Comparison of ENCODE assay signal across 19 cellular contexts in genomic region chr9:98209530-98209929, GRCh38. TPM values are rescaled to one million over a fixed set of nuclear protein-coding genes. Genes with fewer than 3 reads are reported as not detected.
DNase-seq lines count a peak whose midpoint lies in the region; ATAC-seq and TF ChIP-seq lines count a peak whose summit lies in the region.
"Had no signal": no experiment of that assay in that cellular context is flagged by ENCODE, and none has a peak within 500 bp of the region (broad histone marks: within the 10 kb centered on the region; RNA-seq: fewer than 3 reads in every experiment).

No MANE protein-coding gene starts in this region.

- intact Hi-C loops in CD14-positive monocyte (cut with micrococcal nuclease) = loop anchor here (5.0 to 10.0 kb wide), 2 partner anchors 132 to 135 kb away; no protein-coding TSS in a partner anchor

- H3K79me2 ChIP-seq in osteoblast (ENCODE audit: insufficient read depth, low read length) = peaks cover 6% of the 10 kb centered on the region

- peaks cover 6% of the 10 kb centered on the region for H3K4me1 Mint-ChIP-seq in CD14-positive monocyte
- H3K4me1 Mint-ChIP-seq in T-helper 17 cell = peaks cover 2% of the 10 kb centered on the region
- H3K4me1 Mint-ChIP-seq in WTC11 = peaks cover 16% of the 10 kb centered on the region
- no peaks in the 10 kb centered on the region for H3K4me1 Mint-ChIP-seq in activated naive CD8-positive, alpha-beta T cell treated with anti-CD3 and anti-CD28 coated beads, Interleukin-2, amount 50 U/mL, for 24 hours

- H3K4me1 ChIP-seq in HEK293 (ENCODE audit: control insufficient read depth, insufficient read depth, low read length) (no peaks in the 10 kb centered on the region), osteoblast (ENCODE audit: insufficient read depth, low read length) (no peaks in the 10 kb centered on the region), mesenchymal stem cell (ENCODE audit: control insufficient read depth, insufficient read depth, low read depth, low read length) (peaks cover 6% of the 10 kb centered on the region)
- H3K4me1 ChIP-seq: BE2C, Caco-2 had no signal

- H3K36me3 Mint-ChIP-seq in CD14-positive monocyte (peaks cover 77 to 88% of the 10 kb centered on the region in 2 donors), T-helper 17 cell (ENCODE audit: low read depth) (no peaks in the 10 kb centered on the region), WTC11 (peaks cover 44% of the 10 kb centered on the region)
- H3K36me3 Mint-ChIP-seq in activated naive CD8-positive, alpha-beta T cell treated with anti-CD3 and anti-CD28 coated beads, Interleukin-2, amount 50 U/mL, for 24 hours (ENCODE audit: low read depth) = no peaks in the 10 kb centered on the region

- no peak overlapping the region for H3K4ac ChIP-seq in mesenchymal stem cell (ENCODE audit: low read depth in 1 of 2, low read length in 2 of 2)

- no peaks in the 10 kb centered on the region for H3K9me3 Mint-ChIP-seq in CD14-positive monocyte
- H3K9me3 Mint-ChIP-seq in WTC11 = peaks cover 9% of the 10 kb centered on the region
- no peaks in the 10 kb centered on the region for H3K9me3 Mint-ChIP-seq in activated naive CD8-positive, alpha-beta T cell treated with anti-CD3 and anti-CD28 coated beads, Interleukin-2, amount 50 U/mL, for 24 hours
- H3K9me3 Mint-ChIP-seq: CD4-positive, alpha-beta T cell; CD8-positive, alpha-beta T cell had no signal

- H3K4me2 ChIP-seq in osteoblast (ENCODE audit: insufficient read depth, low read length) (no peak overlapping the region), mesenchymal stem cell (ENCODE audit: low read length, poor library complexity, severe bottlenecking) (no peak overlapping the region)
- H3K4me2 ChIP-seq: BLaER1 had no signal

- H2BK5ac ChIP-seq in mesenchymal stem cell (ENCODE audit: low read depth, low read length, poor library complexity, severe bottlenecking) = no peak overlapping the region

- H3K27me3 Mint-ChIP-seq in CD14-positive monocyte (ENCODE audit: low read depth in 3 of 3) = peaks cover 0 to 2% (median 0%) of the 10 kb centered on the region in 3 donors
- H3K27me3 Mint-ChIP-seq in T-helper 17 cell = no peaks in the 10 kb centered on the region
- no peaks in the 10 kb centered on the region for H3K27me3 Mint-ChIP-seq in WTC11 (ENCODE audit: low read depth)
- no peaks in the 10 kb centered on the region for H3K27me3 Mint-ChIP-seq in activated naive CD8-positive, alpha-beta T cell treated with anti-CD3 and anti-CD28 coated beads, Interleukin-2, amount 50 U/mL, for 24 hours
- H3K27me3 Mint-ChIP-seq: CD4-positive, alpha-beta T cell had no signal

- no peak overlapping the region for H3K14ac ChIP-seq in mesenchymal stem cell (ENCODE audit: low read length in 2 of 2)

- no peak overlapping the region for H3K27ac ChIP-seq in HEK293 (ENCODE audit: extremely low read depth, low read depth, low read length)
- no peak overlapping the region for H3K27ac ChIP-seq in osteoblast (ENCODE audit: low read depth, low read length)
- no peak overlapping the region for H3K27ac ChIP-seq in mesenchymal stem cell (ENCODE audit: low read length, poor library complexity, severe bottlenecking)
- H3K27ac ChIP-seq: BLaER1 had no signal

- TF ChIP-seq CTCF in CD14-positive monocyte (IDR thresholded peaks at IDR 0.05) (no peak), HEK293 (tag by site-specific recombination; IDR thresholded peaks at IDR 0.05) (no peak), osteoblast (IDR thresholded peaks at IDR 0.05; ENCODE audit: extremely low read depth, low read depth, low read length) (no peak), WTC11 (IDR thresholded peaks at IDR 0.05) (no peak)

- H2BK12ac ChIP-seq in mesenchymal stem cell (ENCODE audit: low read length in 2 of 2) = no peak overlapping the region

- no peak overlapping the region for H4K8ac ChIP-seq in mesenchymal stem cell (ENCODE audit: low read length)

- ATAC-seq in T-helper 17 cell (no peak), WTC11 (no peak), GM21367 (IDR thresholded peaks at IDR 0.05; ENCODE audit: unreplicated experiment) (no peak)
- no peak for ATAC-seq in activated naive CD8-positive, alpha-beta T cell treated with anti-CD3 and anti-CD28 coated beads, Interleukin-2, amount 50 U/mL, for 24 hours
- ATAC-seq: CD8-positive, alpha-beta T cell had no signal

- H3K23ac ChIP-seq in mesenchymal stem cell (ENCODE audit: low read length in 2 of 2) = no peak overlapping the region

- no peaks in the 10 kb centered on the region for H4K20me1 ChIP-seq in osteoblast (ENCODE audit: insufficient read depth, low read length)
- H4K20me1 ChIP-seq: BLaER1 had no signal

- no peak overlapping the region for H2BK15ac ChIP-seq in mesenchymal stem cell (ENCODE audit: low read depth, poor library complexity, severe bottlenecking)

- no peak for DNase-seq in CD14-positive monocyte (ENCODE audit: low spot score)
- no peak for DNase-seq in T-helper 17 cell
- DNase-seq in osteoblast (ENCODE audit: insufficient read length, low spot score, missing footprints) = peak; percentile 75
- no peak for DNase-seq in WTC11 (ENCODE audit: low spot score)
- no peak for DNase-seq in mesenchymal stem cell
- no peak for DNase-seq in activated naive CD8-positive, alpha-beta T cell treated with anti-CD3 and anti-CD28 coated beads, Interleukin-2, amount 50 U/mL, for 24 hours
- DNase-seq: 8988T; ACHN; BE2C; C1 segment of cervical spinal cord; Caco-2; Calu3; CD4-positive, alpha-beta T cell; CD8-positive, alpha-beta T cell; DMS79 treated with DMSO at 0.1 percent for 48 hours; GF-D8 had no signal

- H3K27ac Mint-ChIP-seq in CD14-positive monocyte (peak overlapping the region in 5 of 7 donors; percentile 4 to 68 (median 30)), T-helper 17 cell (peak overlapping the region; percentile 8), WTC11 (no peak overlapping the region; the same call in 1 of the 2 replicates)
- no peak overlapping the region for H3K27ac Mint-ChIP-seq in activated naive CD8-positive, alpha-beta T cell treated with anti-CD3 and anti-CD28 coated beads, Interleukin-2, amount 50 U/mL, for 24 hours
- H3K27ac Mint-ChIP-seq: CD4-positive, alpha-beta T cell; CD8-positive, alpha-beta T cell had no signal

- H3K9me3 ChIP-seq in HEK293 (ENCODE audit: control insufficient read depth, insufficient read depth, low read depth, low read length) (no peaks in the 10 kb centered on the region), T-helper 17 cell (ENCODE audit: control insufficient read depth, low read length, poor library complexity, severe bottlenecking) (no peaks in the 10 kb centered on the region), osteoblast (ENCODE audit: low read depth, low read length) (no peaks in the 10 kb centered on the region), mesenchymal stem cell (ENCODE audit: control insufficient read depth, low read length) (no peaks in the 10 kb centered on the region)
- H3K9me3 ChIP-seq: BE2C, BLaER1, Caco-2 had no signal

- no peaks in the 10 kb centered on the region for H3K79me1 ChIP-seq in mesenchymal stem cell (replicated peaks; ENCODE audit: low read length, poor library complexity, severe bottlenecking)

- H2BK120ac ChIP-seq in mesenchymal stem cell (ENCODE audit: low read depth, low read length) = no peak overlapping the region

- H3K27me3 ChIP-seq in osteoblast (ENCODE audit: insufficient read depth, low read length) = no peaks in the 10 kb centered on the region
- H3K27me3 ChIP-seq in mesenchymal stem cell (ENCODE audit: control insufficient read depth in 1 of 2, insufficient read depth in 1 of 2, low read length in 2 of 2) = no peaks in the 10 kb centered on the region
- H3K27me3 ChIP-seq: BE2C, BLaER1 had no signal

- 86% methylated on average over 3 of the region's 3 CpGs for WGBS in mesenchymal stem cell

- CTCF ChIA-PET in HEK293 (lab: Yijun Ruan, JAX) (interaction anchor here (0.7 kb wide), 1 partner anchor 892 kb away, joined by 4 read pairs; no protein-coding TSS in a partner anchor), WTC11 (lab: Charles Lee) (interaction anchor here (0.5 to 1.3 kb wide), 3 partner anchors 13 to 53 kb away, joined by 3 to 4 read pairs (median 3); no protein-coding TSS in a partner anchor)

- no peak overlapping the region for H2AK5ac ChIP-seq in mesenchymal stem cell (ENCODE audit: low read length, severe bottlenecking)

- H2AFZ ChIP-seq in osteoblast (ENCODE audit: low read length) = no peak overlapping the region
- no peak overlapping the region for H2AFZ ChIP-seq in mesenchymal stem cell (ENCODE audit: low read depth, low read length)

- H3K4me3 Mint-ChIP-seq in CD14-positive monocyte (no peak overlapping the region), T-helper 17 cell (no peak overlapping the region), WTC11 (no peak overlapping the region)
- no peak overlapping the region for H3K4me3 Mint-ChIP-seq in activated naive CD8-positive, alpha-beta T cell treated with anti-CD3 and anti-CD28 coated beads, Interleukin-2, amount 50 U/mL, for 24 hours
- H3K4me3 Mint-ChIP-seq: CD4-positive, alpha-beta T cell; CD8-positive, alpha-beta T cell had no signal

- H3K4me3 ChIP-seq in HEK293 (ENCODE audit: low read depth, low read length) (no peak overlapping the region), osteoblast (ENCODE audit: insufficient read depth, low read length) (no peak overlapping the region), mesenchymal stem cell (ENCODE audit: insufficient read depth in 1 of 2, low read depth in 1 of 2, low read length in 2 of 2) (no peak overlapping the region)
- H3K4me3 ChIP-seq: BLaER1 had no signal

- no peak overlapping the region for H4K91ac ChIP-seq in mesenchymal stem cell (ENCODE audit: low read length)

- peaks cover 0 to 6% of the 10 kb centered on the region in 2 experiments; a peak in 1 of 3 replicates for H3K36me3 ChIP-seq in HEK293 (ENCODE audit: control insufficient read depth in 2 of 2, insufficient read depth in 1 of 2, low read length in 2 of 2)
- peaks cover 82% of the 10 kb centered on the region for H3K36me3 ChIP-seq in osteoblast (ENCODE audit: insufficient read depth, low read length)
- H3K36me3 ChIP-seq in mesenchymal stem cell (ENCODE audit: control insufficient read depth in 1 of 2, insufficient read depth in 2 of 2, low read depth in 1 of 2, low read length in 2 of 2) = peaks cover 60 to 61% of the 10 kb centered on the region in 2 experiments
- H3K36me3 ChIP-seq: BE2C, BLaER1 had no signal

- no peak overlapping the region for H3K9ac ChIP-seq in mesenchymal stem cell (ENCODE audit: low read length)
- H3K9ac ChIP-seq: BLaER1 had no signal

- H3K18ac ChIP-seq in mesenchymal stem cell (ENCODE audit: low read depth in 1 of 2, low read length in 2 of 2) = no peak overlapping the region

- POLR2A ChIA-PET in HEK293 (lab: Yijun Ruan, JAX) = no interaction called here
- POLR2A ChIA-PET in WTC11 (lab: Charles Lee) = no interaction called here

RNA-seq across cellular contexts. Expression of gene CORO2A, which starts 17.1 kb away (rescaled TPM):
- polyA plus RNA-seq in CD14-positive monocyte = 1 to 10 TPM; 2.1 to 3.5 TPM
- total RNA-seq in T-helper 17 cell (10 to 100 TPM; 13.9 to 16.6 TPM), osteoblast (0.29 and 0.72 TPM in 2 replicates), WTC11 (2021) (32.5 to 37.0 TPM (median 35.9 TPM) in 3 replicates)
- 2.3 TPM for polyA plus RNA-seq in mesenchymal stem cell (2013, experiment 1 of 2)
- 2.3 TPM for polyA plus RNA-seq in mesenchymal stem cell (2013, experiment 2 of 2)

RNA-seq across cellular contexts. Expression of gene TBC1D2, which starts 45.9 kb away (rescaled TPM):
- polyA plus RNA-seq in CD14-positive monocyte = 10 to 100 TPM; 23.2 to 34.4 TPM
- total RNA-seq in T-helper 17 cell (1 to 10 TPM; 7.8 to 8.2 TPM), osteoblast (114 and 128 TPM in 2 replicates), WTC11 (2021) (10.6 to 11.4 TPM (median 11.1 TPM) in 3 replicates)
- polyA plus RNA-seq in mesenchymal stem cell (2013, experiment 1 of 2) = 28.4 TPM
- 27.5 TPM for polyA plus RNA-seq in mesenchymal stem cell (2013, experiment 2 of 2)

Comparison
In these comparisons a context has a peak if more than half of its experiments do, and no peak if none do; other contexts are left out.
1. H3K27ac Mint-ChIP-seq: peak in CD14-positive monocyte (5 of 7) and T-helper 17 cell (single experiment); none in WTC11 (single experiment) and activated naive CD8-positive, alpha-beta T cell treated with anti-CD3 and anti-CD28 coated beads, Interleukin-2, amount 50 U/mL, for 24 hours (single experiment).